In genomic region chr1:89613928-89614327, GRCh38 we compare ENCODE assay signal across 20 cellular contexts. TPM values are rescaled to one million over a fixed set of nuclear protein-coding genes. Genes with fewer than 3 reads are reported as not detected.
DNase-seq lines count a peak whose midpoint lies in the region; ATAC-seq and TF ChIP-seq lines count a peak whose summit lies in the region.
"Had no signal": no experiment of that assay in that cellular context is flagged by ENCODE, and none has a peak within 500 bp of the region (broad histone marks: within the 10 kb centered on the region; RNA-seq: fewer than 3 reads in every experiment).

No MANE protein-coding gene starts in this region.

- no peak for TF ChIP-seq POLR2A in esophagus squamous epithelium (IDR thresholded peaks at IDR 0.05)

- CTCF ChIA-PET in activated naive CD4-positive, alpha-beta T cell treated with anti-CD3 and anti-CD28 coated beads, Interleukin-2, amount 10 ng/mL, durations not matched to agents 7 days and 5 days (lab: Charles Lee), result interaction anchor here (1.2 to 2.9 kb wide), 3 partner anchors 10 to 13 kb away, joined by 3 to 13 read pairs (median 4); no protein-coding TSS in a partner anchor
- CTCF ChIA-PET in naive thymus-derived CD4-positive, alpha-beta T cell (lab: Charles Lee), result interaction anchor here (0.5 to 4.7 kb wide), 7 partner anchors 9 to 149 kb away, joined by 3 to 19 read pairs (median 3); no protein-coding TSS in a partner anchor

- peaks cover 36% of the 10 kb centered on the region for H3K36me3 Mint-ChIP-seq in T-helper 2 cell treated with Interferon-gamma antibody and Interleukin-4, amounts not matched to agents 5 μg/mL and 100 μg/mL, for 36 hours (ENCODE audit: low read depth)
- peaks cover 56% of the 10 kb centered on the region for H3K36me3 Mint-ChIP-seq in activated naive CD4-positive, alpha-beta T cell treated with anti-CD3 and anti-CD28 coated beads, Interleukin-2, amount 10 ng/mL, durations not matched to agents 7 days and 5 days
- H3K36me3 Mint-ChIP-seq in activated naive CD4-positive, alpha-beta T cell treated with anti-CD3 and anti-CD28 coated beads, Interleukin-2, amount 50 U/mL, for 72 hours, result peaks cover 20 to 38% of the 10 kb centered on the region in 2 donors
- peaks cover 3% of the 10 kb centered on the region for H3K36me3 Mint-ChIP-seq in T-helper 17 cell (ENCODE audit: low read depth)
- H3K36me3 Mint-ChIP-seq in naive thymus-derived CD4-positive, alpha-beta T cell, result peaks cover 5 to 46% (median 30%) of the 10 kb centered on the region in 5 donors

- no peak for DNase-seq in T-helper 2 cell treated with Interferon-gamma antibody and Interleukin-4, amounts not matched to agents 5 μg/mL and 100 μg/mL, for 36 hours (ENCODE audit: low spot score)
- DNase-seq in T-helper 2 cell (no peak), T-helper 17 cell (no peak), esophagus squamous epithelium (lab: John Stamatoyannopoulos, UW) (no peak), anterior cingulate cortex (lab: John Stamatoyannopoulos, UW) (no peak)
- no peak for DNase-seq in activated naive CD4-positive, alpha-beta T cell treated with anti-CD3 and anti-CD28 coated beads, Interleukin-2, amount 10 ng/mL, durations not matched to agents 7 days and 5 days
- DNase-seq in activated naive CD4-positive, alpha-beta T cell treated with anti-CD3 and anti-CD28 coated beads, Interleukin-2, amount 50 U/mL, for 72 hours (ENCODE audit: low spot score in 2 of 2), result no peak
- no peak for DNase-seq in naive thymus-derived CD4-positive, alpha-beta T cell
- DNase-seq: 8988T, Caco-2, GDM1, NCI-H1417 treated with DMSO at 0.1 percent for 48 hours, NCI-H187 treated with DMSO at 0.1 percent for 48 hours, NCI-H2227 treated with DMSO at 0.1 percent for 48 hours, NCI-H510A treated with DMSO at 0.1 percent for 48 hours, NCI-H82, OCI-M1, RPMI8226 had no signal

- POLR2A ChIA-PET in naive thymus-derived CD4-positive, alpha-beta T cell (lab: Charles Lee), result interaction anchor here (0.6 to 26.8 kb wide), 5 partner anchors 9 to 48 kb away, joined by 3 to 834 read pairs (median 9); partner anchors contain the start of gene LRRC8C

- ATAC-seq in activated naive CD4-positive, alpha-beta T cell treated with anti-CD3 and anti-CD28 coated beads, Interleukin-2, amount 50 U/mL, for 72 hours, result no peak
- no peak for ATAC-seq in T-helper 17 cell
- no peak for ATAC-seq in naive thymus-derived CD4-positive, alpha-beta T cell
- ATAC-seq: HepG2 had no signal

- peak overlapping the region; percentile 18 for H3K4me3 Mint-ChIP-seq in T-helper 2 cell treated with Interferon-gamma antibody and Interleukin-4, amounts not matched to agents 5 μg/mL and 100 μg/mL, for 36 hours
- no peak overlapping the region for H3K4me3 Mint-ChIP-seq in activated naive CD4-positive, alpha-beta T cell treated with anti-CD3 and anti-CD28 coated beads, Interleukin-2, amount 10 ng/mL, durations not matched to agents 7 days and 5 days
- peak overlapping the region; percentile 16 for H3K4me3 Mint-ChIP-seq in T-helper 17 cell
- peak overlapping the region in 8 of 10 donors; percentile 5 to 55 (median 42) for H3K4me3 Mint-ChIP-seq in naive thymus-derived CD4-positive, alpha-beta T cell
- H3K4me3 Mint-ChIP-seq: CD14-positive monocyte had no signal

- no peak overlapping the region for H3K27ac ChIP-seq in naive thymus-derived CD4-positive, alpha-beta T cell (ENCODE audit: low read depth, low read length)
- no peak overlapping the region for H3K27ac ChIP-seq in esophagus squamous epithelium

- no peak for TF ChIP-seq CTCF in esophagus squamous epithelium (IDR thresholded peaks at IDR 0.05)

- peaks cover 19% of the 10 kb centered on the region for H3K9me3 Mint-ChIP-seq in T-helper 2 cell treated with Interferon-gamma antibody and Interleukin-4, amounts not matched to agents 5 μg/mL and 100 μg/mL, for 36 hours
- H3K9me3 Mint-ChIP-seq in activated naive CD4-positive, alpha-beta T cell treated with anti-CD3 and anti-CD28 coated beads, Interleukin-2, amount 10 ng/mL, durations not matched to agents 7 days and 5 days, result peaks cover 19% of the 10 kb centered on the region
- peaks cover 5 to 17% of the 10 kb centered on the region in 2 donors for H3K9me3 Mint-ChIP-seq in activated naive CD4-positive, alpha-beta T cell treated with anti-CD3 and anti-CD28 coated beads, Interleukin-2, amount 50 U/mL, for 72 hours
- H3K9me3 Mint-ChIP-seq in naive thymus-derived CD4-positive, alpha-beta T cell, result peaks cover 4 to 12% (median 8%) of the 10 kb centered on the region in 11 donors

- H3K4me1 Mint-ChIP-seq in T-helper 2 cell treated with Interferon-gamma antibody and Interleukin-4, amounts not matched to agents 5 μg/mL and 100 μg/mL, for 36 hours (ENCODE audit: low read depth), result peaks cover 67% of the 10 kb centered on the region
- peaks cover 62% of the 10 kb centered on the region for H3K4me1 Mint-ChIP-seq in activated naive CD4-positive, alpha-beta T cell treated with anti-CD3 and anti-CD28 coated beads, Interleukin-2, amount 10 ng/mL, durations not matched to agents 7 days and 5 days
- peaks cover 50% of the 10 kb centered on the region for H3K4me1 Mint-ChIP-seq in T-helper 17 cell
- peaks cover 42 to 95% (median 88%) of the 10 kb centered on the region in 7 donors for H3K4me1 Mint-ChIP-seq in naive thymus-derived CD4-positive, alpha-beta T cell
- H3K4me1 Mint-ChIP-seq: CD14-positive monocyte had no signal

- H3K27ac Mint-ChIP-seq in T-helper 2 cell treated with Interferon-gamma antibody and Interleukin-4, amounts not matched to agents 5 μg/mL and 100 μg/mL, for 36 hours, result peak overlapping the region; percentile 52
- peak overlapping the region; percentile 63 for H3K27ac Mint-ChIP-seq in activated naive CD4-positive, alpha-beta T cell treated with anti-CD3 and anti-CD28 coated beads, Interleukin-2, amount 10 ng/mL, durations not matched to agents 7 days and 5 days
- H3K27ac Mint-ChIP-seq in activated naive CD4-positive, alpha-beta T cell treated with anti-CD3 and anti-CD28 coated beads, Interleukin-2, amount 50 U/mL, for 72 hours, result no peak overlapping the region
- H3K27ac Mint-ChIP-seq in T-helper 17 cell, result peak overlapping the region; percentile 67
- H3K27ac Mint-ChIP-seq in naive thymus-derived CD4-positive, alpha-beta T cell, result peak overlapping the region; percentile 15 to 98 (median 83)
- H3K27ac Mint-ChIP-seq: CD14-positive monocyte had no signal

- H3K27me3 Mint-ChIP-seq in T-helper 2 cell treated with Interferon-gamma antibody and Interleukin-4, amounts not matched to agents 5 μg/mL and 100 μg/mL, for 36 hours (ENCODE audit: low read depth), result no peaks in the 10 kb centered on the region
- H3K27me3 Mint-ChIP-seq in activated naive CD4-positive, alpha-beta T cell treated with anti-CD3 and anti-CD28 coated beads, Interleukin-2, amount 10 ng/mL, durations not matched to agents 7 days and 5 days, result peaks cover 8% of the 10 kb centered on the region
- H3K27me3 Mint-ChIP-seq in T-helper 17 cell, result no peaks in the 10 kb centered on the region
- H3K27me3 Mint-ChIP-seq in naive thymus-derived CD4-positive, alpha-beta T cell, result no peaks in the 10 kb centered on the region

- H3K4me1 ChIP-seq in naive thymus-derived CD4-positive, alpha-beta T cell (ENCODE audit: control insufficient read depth in 2 of 2, insufficient read depth in 2 of 2, low read length in 2 of 2), result peaks cover 41 to 52% of the 10 kb centered on the region in 2 donors
- peaks cover 13 to 37% (median 13%) of the 10 kb centered on the region in 3 donors for H3K4me1 ChIP-seq in esophagus squamous epithelium
- H3K4me1 ChIP-seq: Caco-2 had no signal

- 81 to 93% methylated on average over 7 of the region's 7 CpGs for WGBS in esophagus squamous epithelium, 2 donors

- H3K9me3 ChIP-seq in T-helper 17 cell (ENCODE audit: control insufficient read depth, low read length, poor library complexity, severe bottlenecking) (peaks cover 3% of the 10 kb centered on the region), esophagus squamous epithelium (no peaks in the 10 kb centered on the region)
- H3K9me3 ChIP-seq in naive thymus-derived CD4-positive, alpha-beta T cell (ENCODE audit: control insufficient read depth in 2 of 3, low read length in 3 of 3), result peaks cover 0 to 9% (median 0%) of the 10 kb centered on the region in 3 experiments
- H3K9me3 ChIP-seq: Caco-2 had no signal

- no peaks in the 10 kb centered on the region for H3K27me3 ChIP-seq in naive thymus-derived CD4-positive, alpha-beta T cell (ENCODE audit: control insufficient read depth in 2 of 2, insufficient read depth in 2 of 2, low read length in 2 of 2)
- H3K27me3 ChIP-seq in esophagus squamous epithelium, result no peaks in the 10 kb centered on the region

- H3K4me3 ChIP-seq in naive thymus-derived CD4-positive, alpha-beta T cell (ENCODE audit: low read length), result no peak overlapping the region
- no peak overlapping the region for H3K4me3 ChIP-seq in esophagus squamous epithelium

- no peaks in the 10 kb centered on the region for H3K36me3 ChIP-seq in naive thymus-derived CD4-positive, alpha-beta T cell (ENCODE audit: control insufficient read depth in 2 of 3, insufficient read depth in 3 of 3, low read length in 3 of 3)
- no peaks in the 10 kb centered on the region for H3K36me3 ChIP-seq in esophagus squamous epithelium

- intact Hi-C loops in naive thymus-derived CD4-positive, alpha-beta T cell (cut with micrococcal nuclease), result no loop called here
- intact Hi-C loops in esophagus squamous epithelium (cut with DNase I), result no loop called here

RNA-seq across cellular contexts. Expression of gene LRRC8C, which starts 19.0 kb away (rescaled TPM):
- total RNA-seq in activated naive CD4-positive, alpha-beta T cell treated with anti-CD3 and anti-CD28 coated beads, Interleukin-2, amount 50 U/mL, for 72 hours, result 10 to 100 TPM; 27.0 to 31.7 TPM
- total RNA-seq in T-helper 17 cell (10 to 100 TPM; 46.0 to 52.4 TPM), esophagus squamous epithelium (1 to 10 TPM; 1.4 to 5.0 (median 3.2) TPM)
- 10 to 100 TPM; 27.1 to 50.5 (median 46.6) TPM for total RNA-seq in naive thymus-derived CD4-positive, alpha-beta T cell
- polyA plus RNA-seq in naive thymus-derived CD4-positive, alpha-beta T cell, result 10 to 100 TPM; 14.3 to 16.6 TPM

Comparison
In these comparisons a context has a peak if more than half of its experiments do, and no peak if none do; other contexts are left out.
1. H3K27ac Mint-ChIP-seq: peak in T-helper 2 cell treated with Interferon-gamma antibody and Interleukin-4, amounts not matched to agents 5 μg/mL and 100 μg/mL, for 36 hours (single experiment), activated naive CD4-positive, alpha-beta T cell treated with anti-CD3 and anti-CD28 coated beads, Interleukin-2, amount 10 ng/mL, durations not matched to agents 7 days and 5 days (single experiment), T-helper 17 cell (single experiment) and naive thymus-derived CD4-positive, alpha-beta T cell (9 of 9); none in activated naive CD4-positive, alpha-beta T cell treated with anti-CD3 and anti-CD28 coated beads, Interleukin-2, amount 50 U/mL, for 72 hours (0 of 2).
2. RNA of gene LRRC8C, which starts 19.0 kb away (total RNA-seq): 46.0 to 52.4 TPM in T-helper 17 cell, 27.1 to 50.5 TPM in naive thymus-derived CD4-positive, alpha-beta T cell and 27.0 to 31.7 TPM in activated naive CD4-positive, alpha-beta T cell treated with anti-CD3 and anti-CD28 coated beads, Interleukin-2, amount 50 U/mL, for 72 hours; 1.4 to 5.0 TPM in esophagus squamous epithelium; every median in the first group is over 4 times any median in the second.